In the genomic region with DNA sequence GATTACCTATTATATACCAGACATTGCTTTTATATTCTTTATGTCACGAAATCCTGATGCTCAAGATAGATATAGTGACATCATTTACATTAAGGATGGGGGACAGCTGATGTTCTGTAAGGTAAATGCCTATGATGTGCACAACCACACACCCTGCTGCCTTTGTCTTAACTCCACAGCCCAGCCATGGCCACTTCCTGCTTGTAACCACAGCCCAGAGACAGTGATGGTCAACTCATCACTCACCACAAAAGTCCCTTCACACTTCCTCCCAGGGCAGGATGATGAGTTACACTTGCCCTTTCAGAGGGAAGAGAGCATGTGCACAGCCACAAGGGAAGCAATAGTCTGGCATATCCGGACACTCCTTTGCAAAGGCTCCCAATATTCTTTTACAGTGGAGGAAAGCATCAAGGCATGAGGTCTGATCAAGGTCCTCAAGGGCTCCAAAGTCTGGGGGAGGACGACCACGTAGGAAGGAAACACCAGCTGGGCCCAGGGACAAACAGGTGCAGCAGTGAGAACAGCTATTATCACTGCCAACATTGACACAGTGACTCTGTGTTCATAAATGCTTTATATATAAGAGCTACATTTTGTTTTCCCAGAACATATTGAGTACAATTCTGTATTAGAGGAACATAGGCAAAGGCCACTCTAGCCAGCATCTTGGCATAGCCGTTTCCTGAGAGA, we compare ENCODE assay signal across 8 cellular contexts. TPM values are rescaled to one million over a fixed set of nuclear protein-coding genes. Genes with fewer than 3 reads are reported as not detected.
A peak's percentile ranks its signal among the peaks of the same experiment; 100 is the strongest.
DNase-seq lines count a peak whose midpoint lies in the region; ATAC-seq and TF ChIP-seq lines count a peak whose summit lies in the region.

No MANE protein-coding gene starts in this region.

- H3K27ac ChIP-seq in coronary artery, result no peak overlapping the region

- CTCF ChIA-PET in activated CD8-positive, alpha-beta T cell treated with anti-CD3 and anti-CD28 coated beads for 36 hours (lab: Charles Lee), result no interaction called here

- no peak overlapping the region for H3K27ac Mint-ChIP-seq in activated CD8-positive, alpha-beta T cell treated with anti-CD3 and anti-CD28 coated beads for 36 hours
- peak overlapping the region; percentile 8 for H3K27ac Mint-ChIP-seq in nephron progenitor cell

- DNase-seq in GM12864 (ENCODE audit: low read depth) (peak; percentile 70), HK-2 (ENCODE audit: unreplicated experiment) (peak; percentile 6), nephron progenitor cell (no peak), coronary artery (ENCODE audit: low spot score) (no peak), NCI-H345 (lab: John Stamatoyannopoulos, UW) (no peak)
- DNase-seq in activated CD8-positive, alpha-beta T cell treated with anti-CD3 and anti-CD28 coated beads for 36 hours, result peak; percentile 33
- DNase-seq in activated CD8-positive, alpha-beta memory T cell treated with anti-CD3 and anti-CD28 coated beads, Interleukin-2, amount 50 U/mL, for 4 hours, result no peak

- no peak overlapping the region for H3K4me3 Mint-ChIP-seq in activated CD8-positive, alpha-beta T cell treated with anti-CD3 and anti-CD28 coated beads for 36 hours
- H3K4me3 Mint-ChIP-seq in nephron progenitor cell, result no peak overlapping the region

- peak; percentile 85 for ATAC-seq in GM21576 (IDR thresholded peaks at IDR 0.05; ENCODE audit: unreplicated experiment)
- peak; percentile 58 for ATAC-seq in activated CD8-positive, alpha-beta T cell treated with anti-CD3 and anti-CD28 coated beads for 36 hours

- no peaks in the 10 kb centered on the region for H3K36me3 Mint-ChIP-seq in activated CD8-positive, alpha-beta T cell treated with anti-CD3 and anti-CD28 coated beads for 36 hours (ENCODE audit: low read depth)
- H3K36me3 Mint-ChIP-seq in nephron progenitor cell (ENCODE audit: low read depth), result peaks cover 31% of the 10 kb centered on the region

- H3K4me3 ChIP-seq in GM12864 (ENCODE audit: low read depth, low read length), result no peak overlapping the region
- H3K4me3 ChIP-seq in coronary artery, result no peak overlapping the region

- intact Hi-C loops in activated CD8-positive, alpha-beta T cell treated with anti-CD3 and anti-CD28 coated beads for 36 hours (cut with micrococcal nuclease), result no loop called here

- TF ChIP-seq CTCF in GM12864 (IDR thresholded peaks at IDR 0.05; ENCODE audit: low read depth, low read length, missing control alignments) (no peak), nephron progenitor cell (IDR thresholded peaks at IDR 0.05) (no peak), coronary artery (IDR thresholded peaks at IDR 0.05) (no peak)
- no peak for TF ChIP-seq CTCF in activated CD8-positive, alpha-beta T cell treated with anti-CD3 and anti-CD28 coated beads for 36 hours (IDR thresholded peaks at IDR 0.05)

- peaks cover 6% of the 10 kb centered on the region for H3K4me1 Mint-ChIP-seq in activated CD8-positive, alpha-beta T cell treated with anti-CD3 and anti-CD28 coated beads for 36 hours (ENCODE audit: low read depth)
- peaks cover 14% of the 10 kb centered on the region for H3K4me1 Mint-ChIP-seq in nephron progenitor cell

- H3K27me3 Mint-ChIP-seq in activated CD8-positive, alpha-beta T cell treated with anti-CD3 and anti-CD28 coated beads for 36 hours, result no peaks in the 10 kb centered on the region
- no peaks in the 10 kb centered on the region for H3K27me3 Mint-ChIP-seq in nephron progenitor cell (ENCODE audit: low read depth, poor library complexity)

- POLR2A ChIA-PET in activated CD8-positive, alpha-beta T cell treated with anti-CD3 and anti-CD28 coated beads for 36 hours (lab: Charles Lee), result no interaction called here

- no peaks in the 10 kb centered on the region for H3K9me3 Mint-ChIP-seq in activated CD8-positive, alpha-beta T cell treated with anti-CD3 and anti-CD28 coated beads for 36 hours
- H3K9me3 Mint-ChIP-seq in nephron progenitor cell, result no peaks in the 10 kb centered on the region

RNA-seq across cellular contexts. Expression of a gene that starts 53.8 kb away (rescaled TPM):
- not detected for total RNA-seq in activated CD8-positive, alpha-beta T cell treated with anti-CD3 and anti-CD28 coated beads for 36 hours

Comparison
In these comparisons a context has a peak if more than half of its experiments do, and no peak if none do; other contexts are left out.
1. DNase-seq: peak in GM12864 (single experiment), HK-2 (single experiment) and activated CD8-positive, alpha-beta T cell treated with anti-CD3 and anti-CD28 coated beads for 36 hours (single experiment); none in nephron progenitor cell (single experiment), coronary artery (single experiment), activated CD8-positive, alpha-beta memory T cell treated with anti-CD3 and anti-CD28 coated beads, Interleukin-2, amount 50 U/mL, for 4 hours (single experiment) and NCI-H345 (single experiment).